1 cellular context compared by ENCODE assay signal in genomic region chr11:8017071-8017470, GRCh38.
TF ChIP-seq lines count a peak whose summit lies in the region.

No MANE protein-coding gene starts in this region.

TF ChIP-seq in H1, 55 proteins besides CTCF, POLR2A, EP300 and RAD21:
- no peak for TF ChIP-seq CEBPB (IDR thresholded peaks at IDR 0.05; ENCODE audit: low read depth, low read length)
- TF ChIP-seq RFX5 (IDR thresholded peaks at IDR 0.05; ENCODE audit: borderline replicate concordance, low read depth, low read length), result no peak
- no peak for TF ChIP-seq TAF7 (optimal IDR thresholded peaks at IDR 0.05; ENCODE audit: borderline replicate concordance, low read depth, low read length)
- no peak for TF ChIP-seq GABPA (IDR thresholded peaks at IDR 0.05; ENCODE audit: borderline replicate concordance, insufficient read depth, low read length)
- no peak for TF ChIP-seq SP1 (IDR thresholded peaks at IDR 0.05; ENCODE audit: low read depth, low read length)
- no peak for TF ChIP-seq MAX (IDR thresholded peaks at IDR 0.05)
- no peak for TF ChIP-seq USF2 (IDR thresholded peaks at IDR 0.05; ENCODE audit: low read length)
- no peak for TF ChIP-seq POU5F1 (IDR thresholded peaks at IDR 0.05; ENCODE audit: low read depth, low read length)
- TF ChIP-seq JUN (IDR thresholded peaks at IDR 0.05; ENCODE audit: low read depth, low read length), result no peak
- no peak for TF ChIP-seq NRF1 (IDR thresholded peaks at IDR 0.05; ENCODE audit: low read depth, low read length)
- TF ChIP-seq KDM4A (IDR thresholded peaks at IDR 0.05; ENCODE audit: low read depth, low read length, severe bottlenecking), result no peak
- no peak for TF ChIP-seq ZNF274 (IDR thresholded peaks at IDR 0.05; ENCODE audit: borderline replicate concordance, extremely low read depth, low read length)
